In the genomic region with DNA sequence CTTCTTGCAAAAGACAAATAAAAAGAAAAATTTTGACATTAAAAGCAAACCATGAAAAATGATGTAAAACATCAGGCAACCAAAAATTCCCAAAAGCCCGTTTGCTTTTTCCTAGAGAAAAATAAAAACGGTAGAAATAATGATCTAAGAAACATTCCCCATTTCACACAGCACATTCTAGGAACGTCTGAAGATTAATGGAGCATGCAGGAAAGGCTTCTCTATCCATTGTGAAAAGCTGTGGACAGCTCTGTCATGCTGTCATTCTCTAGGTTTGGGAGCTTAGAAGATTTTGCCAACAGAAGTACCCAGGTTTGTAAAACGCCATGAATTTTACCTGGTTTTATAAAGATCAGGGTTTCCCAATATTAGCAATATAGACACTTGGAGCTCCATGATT, we compare ENCODE assay signal across 19 cellular contexts. TPM values are rescaled to one million over a fixed set of nuclear protein-coding genes. Genes with fewer than 3 reads are reported as not detected.
"Had no signal": no experiment of that assay in that cellular context is flagged by ENCODE, and none has a peak within 500 bp of the region (broad histone marks: within the 10 kb centered on the region; RNA-seq: fewer than 3 reads in every experiment).

No MANE protein-coding gene starts in this region.

- H3K27me3 ChIP-seq: cardiac muscle cell, upper lobe of right lung had no signal

- H3K4me3 ChIP-seq: cardiac muscle cell, left ventricle myocardium inferior, mucosa of descending colon, prostate gland, thoracic aorta, upper lobe of right lung had no signal

- ATAC-seq: effector memory CD8-positive, alpha-beta T cell; sciatic nerve; stimulated activated memory B cell treated with anti-CD40 and anti-IgM and Interleukin-4, amounts not matched to agents 10 μg/mL and 1 μg/mL and 100 μg/mL, for 72 hours; upper lobe of right lung had no signal

- H3K27ac ChIP-seq: cardiac muscle cell, left ventricle myocardium inferior, prostate gland, thoracic aorta, upper lobe of right lung had no signal

- H3K4me1 ChIP-seq: prostate gland, upper lobe of right lung had no signal

- H3K36me3 ChIP-seq: cardiac muscle cell, left ventricle myocardium inferior, prostate gland, thoracic aorta, upper lobe of right lung had no signal

- H3K9me3 ChIP-seq: left ventricle myocardium inferior, mucosa of descending colon, prostate gland, thoracic aorta, upper lobe of right lung had no signal

- DNase-seq: activated CD4-positive, alpha-beta memory T cell treated with anti-CD3 and anti-CD28 coated beads for 36 hours; activated CD4-positive, alpha-beta T cell treated with anti-CD3 and anti-CD28 coated beads for 4 hours; activated T-cell treated with anti-CD3 and anti-CD28 coated beads for 4 hours; effector memory CD8-positive, alpha-beta T cell; hypothalamus; islet precursor cell; left ventricle myocardium inferior; naive B cell; stimulated activated CD4-positive, alpha-beta T cell treated with anti-CD3 and anti-CD28 coated beads, Interleukin-4, amount 100 ng/mL, for 4 hours; SW 1271; T-helper 2 cell; upper lobe of right lung had no signal

RNA-seq across cellular contexts. Expression of a gene that starts 52.3 kb away (rescaled TPM):
- total RNA-seq: activated CD4-positive, alpha-beta memory T cell treated with anti-CD3 and anti-CD28 coated beads for 36 hours; cardiac muscle cell; glomerular endothelial cell; left ventricle myocardium inferior had no signal
